Comparison of ENCODE assay signal across 8 cellular contexts in genomic region chr4:87853108-87853507, GRCh38. TPM values are rescaled to one million over a fixed set of nuclear protein-coding genes. Genes with fewer than 3 reads are reported as not detected.
DNase-seq lines count a peak whose midpoint lies in the region; TF ChIP-seq lines count a peak whose summit lies in the region.

No MANE protein-coding gene starts in this region.

- H3K4me3 Mint-ChIP-seq in H9 = no peak overlapping the region

- H4K5ac ChIP-seq in H9 (ENCODE audit: insufficient read length, low read depth, low read length) = no peak overlapping the region

- no peak overlapping the region for H3T11ph ChIP-seq in H9 (ENCODE audit: low read length)

- H3K27ac ChIP-seq in H9 (ENCODE audit: insufficient read length, low read depth, low read length) (no peak overlapping the region), OCI-LY7 (ENCODE audit: low read depth, low read length, poor library complexity, severe bottlenecking) (no peak overlapping the region)

- H4K20me1 ChIP-seq in H9 (ENCODE audit: control insufficient read depth, insufficient read depth, insufficient read length) (no peaks in the 10 kb centered on the region), OCI-LY7 (ENCODE audit: insufficient read depth, low read length) (no peaks in the 10 kb centered on the region)

- no peak overlapping the region for H2BK5ac ChIP-seq in H9 (ENCODE audit: insufficient read length, low read length)

- H2BK15ac ChIP-seq in H9 (ENCODE audit: low read depth, low read length) = no peak overlapping the region

- H3K18ac ChIP-seq in H9 (ENCODE audit: insufficient read length, low read depth, low read length) = no peak overlapping the region

- H3K9ac ChIP-seq in H9 (ENCODE audit: extremely low read depth, insufficient read length, low read length) = no peak overlapping the region

- no peak overlapping the region for H3K56ac ChIP-seq in H9 (ENCODE audit: insufficient read length, low read depth, low read length)

- no peaks in the 10 kb centered on the region for H3K79me2 ChIP-seq in H9 (ENCODE audit: insufficient read depth, low read length)
- H3K79me2 ChIP-seq in OCI-LY7 (ENCODE audit: insufficient read depth, low read depth, low read length) = no peaks in the 10 kb centered on the region

- peaks cover 9% of the 10 kb centered on the region; the same call in 1 of the 2 replicates for H3K4me1 ChIP-seq in H9 (ENCODE audit: insufficient read depth, low read length)
- H3K4me1 ChIP-seq in OCI-LY7 (ENCODE audit: insufficient read depth, low read length, poor library complexity, severe bottlenecking) = no peaks in the 10 kb centered on the region

- peaks cover 15 to 35% of the 10 kb centered on the region in 2 experiments for H3K4me1 Mint-ChIP-seq in H9

- H2AK5ac ChIP-seq in H9 (ENCODE audit: insufficient read length, low read length) = no peak overlapping the region

- H3K9me3 ChIP-seq in H9 (ENCODE audit: control insufficient read depth, low read depth, low read length) (no peaks in the 10 kb centered on the region), OCI-LY7 (ENCODE audit: low read length) (no peaks in the 10 kb centered on the region)

- H3K4ac ChIP-seq in H9 (ENCODE audit: low read depth, low read length) = no peak overlapping the region

- H3K4me2 ChIP-seq in H9 (ENCODE audit: insufficient read depth, insufficient read length, low read length) (peak overlapping the region; percentile 60), OCI-LY7 (ENCODE audit: low read length) (no peak overlapping the region)

- H2BK12ac ChIP-seq in H9 (ENCODE audit: insufficient read length, low read depth, low read length) = no peak overlapping the region

- no peaks in the 10 kb centered on the region for H3K36me3 ChIP-seq in OCI-LY7 (ENCODE audit: insufficient read depth, low read length)

- H3K14ac ChIP-seq in H9 (ENCODE audit: insufficient read depth, low read length) = no peak overlapping the region

- H3K9me3 Mint-ChIP-seq in H9 = no peaks in the 10 kb centered on the region

- no peak overlapping the region for H2BK20ac ChIP-seq in H9 (ENCODE audit: low read depth, low read length, poor library complexity, severe bottlenecking)

- H3K27ac Mint-ChIP-seq in H9 = peak overlapping the region in 2 of 3 experiments; percentile 20 to 49; a peak in 3 of 7 replicates

- no peak overlapping the region for H4K8ac ChIP-seq in H9 (replicated peaks; ENCODE audit: insufficient read length, low read depth, low read length)

- no peak overlapping the region for H2BK120ac ChIP-seq in H9 (ENCODE audit: low read depth, low read length, poor library complexity, severe bottlenecking)

- peaks cover 2% of the 10 kb centered on the region for H3K23me2 ChIP-seq in H9 (ENCODE audit: insufficient read length, low read depth, low read length, poor library complexity, severe bottlenecking)

- intact Hi-C loops in OCI-LY7 (cut with micrococcal nuclease; ENCODE audit: unreplicated experiment) = loop anchor here (2.0 to 5.0 kb wide), 4 partner anchors 120 to 669 kb away; partner anchors contain the start of gene PYURF

- CTCF ChIA-PET in OCI-LY7 (lab: Charles Lee; ENCODE audit: unreplicated experiment) = interaction anchor here (1.1 to 1.7 kb wide), 3 partner anchors 10 to 359 kb away, joined by 4 to 7 read pairs (median 4); no protein-coding TSS in a partner anchor

- H4K91ac ChIP-seq in H9 (ENCODE audit: insufficient read length, low read depth, low read length) = no peak overlapping the region

- H2AFZ ChIP-seq in H9 (ENCODE audit: low read length) (no peak overlapping the region), OCI-LY7 (ENCODE audit: low read length) (0 out of 2 replicates have a peak overlapping the region, but pooled peaks have one; percentile 47)

- no peaks in the 10 kb centered on the region; a peak in 1 of 7 replicates for H3K36me3 Mint-ChIP-seq in H9 (ENCODE audit: insufficient read depth in 1 of 3, low read depth in 3 of 3)

- H3K79me1 ChIP-seq in H9 (ENCODE audit: insufficient read depth, low read depth, low read length, poor library complexity, severe bottlenecking) = no peaks in the 10 kb centered on the region

- no peaks in the 10 kb centered on the region for H3K27me3 Mint-ChIP-seq in H9 (ENCODE audit: low read depth)

- whole genome bisulfite sequencing in H9 (ENCODE audit: extremely low coverage, insufficient read length, low lambda C conversion rate) = no CpG with 5 or more reads among the region's 3 CpGs

- peak; percentile 70 for DNase-seq in CD1c-positive myeloid dendritic cell (ENCODE audit: extremely low spot score)
- no peak for DNase-seq in H9
- DNase-seq in OCI-LY7 (ENCODE audit: low spot score) = peak; percentile 33
- DNase-seq in epithelial cell of proximal tubule (ENCODE audit: low read depth) = no peak
- peak; percentile 91 for DNase-seq in pons (ENCODE audit: low spot score)
- DNase-seq in NCI-H446 treated with DMSO at 0.1 percent for 48 hours (lab: John Stamatoyannopoulos, UW) = no peak
- DNase-seq in activated CD4-positive, CD25-positive, alpha-beta regulatory T cell treated with anti-CD3 and anti-CD28 coated beads, Interleukin-2, amount 50 U/mL, for 72 hours = no peak
- no peak for DNase-seq in activated CD4-positive, alpha-beta T cell treated with anti-CD3 and anti-CD28 coated beads, Interleukin-2, amount 50 U/mL, for 1 hour

- BruUV-seq in OCI-LY7 (replicated peaks; lab: Mats Ljungman, UMichigan) = no TSS peak

- POLR2A ChIA-PET in OCI-LY7 (lab: Charles Lee) = interaction anchor here (0.6 to 0.7 kb wide), 2 partner anchors 1288 to 1820 kb away, joined by 3 read pairs; no protein-coding TSS in a partner anchor

- TF ChIP-seq CTCF in H9 (conservative IDR thresholded peaks at IDR 0.05) (peak; percentile 73), OCI-LY7 (conservative IDR thresholded peaks at IDR 0.05; ENCODE audit: low read length) (peak; percentile 81), epithelial cell of proximal tubule (conservative IDR thresholded peaks at IDR 0.05; ENCODE audit: low read depth, low read length) (peak; percentile 63)

- H3K27me3 ChIP-seq in H9 (ENCODE audit: insufficient read depth, low read length) = no peaks in the 10 kb centered on the region; the same call in 1 of the 2 replicates

- no peak overlapping the region for H3K23ac ChIP-seq in H9 (ENCODE audit: insufficient read length, low read depth, low read length)

- H3K4me3 ChIP-seq in OCI-LY7 (ENCODE audit: low read depth, low read length, poor library complexity, severe bottlenecking) = no peak overlapping the region
- H3K4me3 ChIP-seq in epithelial cell of proximal tubule (ENCODE audit: low read depth, low read length) = no peak overlapping the region

- H3K9me2 ChIP-seq in OCI-LY7 (ENCODE audit: insufficient read depth, low read length) = no peaks in the 10 kb centered on the region

RNA-seq across cellular contexts. Expression of gene MEPE, which starts 20.3 kb away (rescaled TPM):
- total RNA-seq in H9 (2021) (not detected in 2 replicates), OCI-LY7 (2022) (not detected in 2 replicates), epithelial cell of proximal tubule (not detected in 2 replicates)
- total RNA-seq in OCI-LY7 (2014; rRNA removed; shearing (Covaris generic)) = not detected in 2 replicates

RNA-seq across cellular contexts. Expression of gene IBSP, which starts 53.8 kb away (rescaled TPM):
- not detected in 2 replicates for total RNA-seq in H9 (2021)
- total RNA-seq in OCI-LY7 (2014; rRNA removed; shearing (Covaris generic)) = 0.09 TPM in 1 of 2 replicates, not detected in the other
- not detected in 2 replicates for total RNA-seq in OCI-LY7 (2022)
- not detected in 2 replicates for total RNA-seq in epithelial cell of proximal tubule

Comparison
In these comparisons a context has a peak if more than half of its experiments do, and no peak if none do; other contexts are left out.
1. DNase-seq: peak in CD1c-positive myeloid dendritic cell (single experiment), OCI-LY7 (single experiment) and pons (single experiment); none in H9 (single experiment), epithelial cell of proximal tubule (single experiment), NCI-H446 treated with DMSO at 0.1 percent for 48 hours (single experiment), activated CD4-positive, CD25-positive, alpha-beta regulatory T cell treated with anti-CD3 and anti-CD28 coated beads, Interleukin-2, amount 50 U/mL, for 72 hours (single experiment) and activated CD4-positive, alpha-beta T cell treated with anti-CD3 and anti-CD28 coated beads, Interleukin-2, amount 50 U/mL, for 1 hour (single experiment).
2. Peak in every context shown above with its lines, with median percentiles within 50 percentile points of each other: CTCF ChIP-seq.